In the genomic region with DNA sequence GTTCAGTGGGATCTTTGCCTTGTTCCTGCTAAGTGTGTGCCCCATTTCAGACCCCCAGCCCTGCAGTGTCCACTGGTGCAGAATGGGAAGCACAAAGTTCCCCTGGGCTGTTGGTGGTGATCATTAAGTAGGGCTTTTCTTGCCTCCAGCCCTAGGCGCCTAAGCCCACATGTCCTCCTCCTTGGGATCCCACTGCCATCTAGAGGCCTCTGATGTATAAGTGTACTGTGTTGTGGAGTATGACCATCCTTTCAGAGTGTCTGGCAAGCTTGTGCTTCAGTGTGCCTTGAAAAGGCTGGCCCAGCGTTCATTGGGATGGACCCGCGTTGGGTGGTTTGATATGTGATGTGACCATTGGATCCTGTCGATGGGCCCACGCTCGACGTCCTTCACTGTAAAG, we compare ENCODE assay signal across 11 cellular contexts.
DNase-seq lines count a peak whose midpoint lies in the region; ATAC-seq and TF ChIP-seq lines count a peak whose summit lies in the region.
"Had no signal": no experiment of that assay in that cellular context is flagged by ENCODE, and none has a peak within 500 bp of the region (broad histone marks: within the 10 kb centered on the region; RNA-seq: fewer than 3 reads in every experiment).

No MANE protein-coding gene starts in this region.

- ATAC-seq in RWPE2 (ENCODE audit: low read depth) (peak; percentile 60; the same call in 1 of the 3 replicates), HG02981 (IDR thresholded peaks at IDR 0.05; ENCODE audit: unreplicated experiment) (no peak)
- ATAC-seq: gastroesophageal sphincter had no signal

- no peaks in the 10 kb centered on the region for H3K27me3 ChIP-seq in RWPE2 (ENCODE audit: insufficient read depth, poor library complexity, severe bottlenecking)
- H3K27me3 ChIP-seq: gastroesophageal sphincter had no signal

- DNase-seq in AG08395 (ENCODE audit: low spot score) (peak; percentile 54), GM12865 (ENCODE audit: low read depth) (peak; percentile 13), RWPE2 (ENCODE audit: low spot score) (no peak), glomerular visceral epithelial cell (ENCODE audit: extremely low spot score) (peak; percentile 29), endothelial cell (ENCODE audit: low spot score) (no peak), putamen (ENCODE audit: low spot score) (no peak)
- no peak for DNase-seq in activated naive CD8-positive, alpha-beta T cell treated with anti-CD3 and anti-CD28 coated beads for 36 hours
- DNase-seq: activated gamma-delta T cell, GF-D8 had no signal

- H3K36me3 ChIP-seq in RWPE2 (ENCODE audit: low read depth), result no peaks in the 10 kb centered on the region; the same call in 1 of the 2 replicates

- no peaks in the 10 kb centered on the region for H3K4me1 ChIP-seq in RWPE2 (ENCODE audit: insufficient read depth, poor library complexity, severe bottlenecking)
- H3K4me1 ChIP-seq: gastroesophageal sphincter had no signal

- H3K4me3 Mint-ChIP-seq in endothelial cell (ENCODE audit: unreplicated experiment), result no peak overlapping the region
- H3K4me3 Mint-ChIP-seq in activated naive CD8-positive, alpha-beta T cell treated with anti-CD3 and anti-CD28 coated beads for 36 hours, result no peak overlapping the region

- H3K27ac Mint-ChIP-seq in endothelial cell (ENCODE audit: unreplicated experiment), result no peak overlapping the region
- H3K27ac Mint-ChIP-seq in activated naive CD8-positive, alpha-beta T cell treated with anti-CD3 and anti-CD28 coated beads for 36 hours, result no peak overlapping the region

- H3K9me3 ChIP-seq in RWPE2 (ENCODE audit: severe bottlenecking), result no peaks in the 10 kb centered on the region

- peaks cover 9% of the 10 kb centered on the region for H3K9me3 Mint-ChIP-seq in endothelial cell (ENCODE audit: unreplicated experiment)
- peaks cover 16% of the 10 kb centered on the region for H3K9me3 Mint-ChIP-seq in activated naive CD8-positive, alpha-beta T cell treated with anti-CD3 and anti-CD28 coated beads for 36 hours

- peaks cover 8% of the 10 kb centered on the region for H3K4me1 Mint-ChIP-seq in endothelial cell (ENCODE audit: unreplicated experiment)
- H3K4me1 Mint-ChIP-seq in activated naive CD8-positive, alpha-beta T cell treated with anti-CD3 and anti-CD28 coated beads for 36 hours, result no peaks in the 10 kb centered on the region

- H3K4me3 ChIP-seq in GM12865 (ENCODE audit: low read depth, low read length), result no peak overlapping the region
- H3K4me3 ChIP-seq in RWPE2 (ENCODE audit: severe bottlenecking), result no peak overlapping the region
- H3K4me3 ChIP-seq: gastroesophageal sphincter had no signal

- TF ChIP-seq CTCF in GM12865 (IDR thresholded peaks at IDR 0.05; ENCODE audit: insufficient read depth, low read depth, low read length, missing control alignments) (no peak), RWPE2 (IDR thresholded peaks at IDR 0.05; ENCODE audit: poor library complexity, severe bottlenecking) (peak; percentile 20), endothelial cell (IDR thresholded peaks at IDR 0.05; ENCODE audit: unreplicated experiment) (no peak)

- peaks cover 17% of the 10 kb centered on the region for H3K36me3 Mint-ChIP-seq in endothelial cell (ENCODE audit: low read depth, unreplicated experiment)
- no peaks in the 10 kb centered on the region for H3K36me3 Mint-ChIP-seq in activated naive CD8-positive, alpha-beta T cell treated with anti-CD3 and anti-CD28 coated beads for 36 hours

- peaks cover 3% of the 10 kb centered on the region for H3K27me3 Mint-ChIP-seq in endothelial cell (ENCODE audit: unreplicated experiment)
- peaks cover 10% of the 10 kb centered on the region for H3K27me3 Mint-ChIP-seq in activated naive CD8-positive, alpha-beta T cell treated with anti-CD3 and anti-CD28 coated beads for 36 hours

- no peak overlapping the region for H3K27ac ChIP-seq in RWPE2 (ENCODE audit: poor library complexity, severe bottlenecking)
- H3K27ac ChIP-seq: gastroesophageal sphincter had no signal

Comparison
In these comparisons a context has a peak if more than half of its experiments do, and no peak if none do; other contexts are left out.
1. DNase-seq: peak in AG08395 (single experiment), GM12865 (single experiment) and glomerular visceral epithelial cell (single experiment); none in RWPE2 (single experiment), endothelial cell (single experiment), putamen (single experiment) and activated naive CD8-positive, alpha-beta T cell treated with anti-CD3 and anti-CD28 coated beads for 36 hours (single experiment).